8 cellular contexts compared by ENCODE assay signal in genomic region chr10:35058134-35058533, GRCh38. TPM values are rescaled to one million over a fixed set of nuclear protein-coding genes. Genes with fewer than 3 reads are reported as not detected.
DNase-seq lines count a peak whose midpoint lies in the region; ATAC-seq and TF ChIP-seq lines count a peak whose summit lies in the region.

No MANE protein-coding gene starts in this region.

- peaks cover 68% of the 10 kb centered on the region for H3K36me3 Mint-ChIP-seq in activated T-helper 2 cell treated with anti-CD3 and anti-CD28 coated beads, Interferon-gamma antibody, Interleukin-2, Interleukin-4, amounts not matched to agents 10 μg/mL and 5 μg/mL and 100 μg/mL, durations not matched to agents 14 hours and 24 hours and 36 hours (ENCODE audit: low read depth)

- no peaks in the 10 kb centered on the region for H3K27me3 ChIP-seq in A673 (replicated peaks; ENCODE audit: insufficient read depth, low read depth, low read length, poor library complexity)
- H3K27me3 ChIP-seq in HUES48 (ENCODE audit: control insufficient read depth, insufficient read depth, low read length) = no peaks in the 10 kb centered on the region

- intact Hi-C loops in A673 (cut with micrococcal nuclease; ENCODE audit: unreplicated experiment) = no loop called here
- intact Hi-C loops in activated T-helper 2 cell treated with anti-CD3 and anti-CD28 coated beads, Interferon-gamma antibody, Interleukin-2, Interleukin-4, amounts not matched to agents 10 μg/mL and 5 μg/mL and 100 μg/mL, durations not matched to agents 14 hours and 24 hours and 36 hours (cut with micrococcal nuclease) = no loop called here

- no peak for TF ChIP-seq CTCF in A673 (conservative IDR thresholded peaks at IDR 0.05; ENCODE audit: low read depth, low read length)
- TF ChIP-seq CTCF in epithelial cell of proximal tubule (conservative IDR thresholded peaks at IDR 0.05; ENCODE audit: low read depth, low read length) = no peak

- POLR2A ChIA-PET in A673 (lab: Charles Lee; ENCODE audit: low non-redundant PET) = no interaction called here

- H3K4me3 Mint-ChIP-seq in activated T-helper 2 cell treated with anti-CD3 and anti-CD28 coated beads, Interferon-gamma antibody, Interleukin-2, Interleukin-4, amounts not matched to agents 10 μg/mL and 5 μg/mL and 100 μg/mL, durations not matched to agents 14 hours and 24 hours and 36 hours (ENCODE audit: low read depth) = no peak overlapping the region

- ATAC-seq in GM19452 (IDR thresholded peaks at IDR 0.05; ENCODE audit: unreplicated experiment) = peak; percentile 88
- ATAC-seq in GM21723 (IDR thresholded peaks at IDR 0.05; ENCODE audit: unreplicated experiment) = no peak

- H3K36me3 ChIP-seq in A673 (ENCODE audit: insufficient read depth, low read length, poor library complexity, severe bottlenecking) (peaks cover 14% of the 10 kb centered on the region), HUES48 (ENCODE audit: control insufficient read depth, insufficient read depth, low read length) (peaks cover 56% of the 10 kb centered on the region)

- DNase-seq in A673 (ENCODE audit: low spot score) (peak; percentile 84), epithelial cell of proximal tubule (ENCODE audit: low read depth) (peak; percentile 85), DMS 273 treated with DMSO at 0.1 percent for 48 hours (lab: John Stamatoyannopoulos, UW) (no peak)
- DNase-seq in activated T-helper 2 cell treated with anti-CD3 and anti-CD28 coated beads, Interferon-gamma antibody, Interleukin-2, Interleukin-4, amounts not matched to agents 10 μg/mL and 5 μg/mL and 100 μg/mL, durations not matched to agents 14 hours and 24 hours and 36 hours (ENCODE audit: low spot score) = no peak
- DNase-seq in activated T-cell treated with anti-CD3 and anti-CD28 coated beads, Interleukin-2, amount 50 U/mL, for 1 hour = no peak

- H3K4me1 ChIP-seq in A673 (ENCODE audit: insufficient read depth, low read length, poor library complexity, severe bottlenecking) (peaks cover 17% of the 10 kb centered on the region), HUES48 (ENCODE audit: control insufficient read depth, insufficient read depth, low read length) (peaks cover 9% of the 10 kb centered on the region)

- no peaks in the 10 kb centered on the region for H3K9me3 ChIP-seq in A673 (ENCODE audit: low read depth, low read length, poor library complexity, severe bottlenecking)
- H3K9me3 ChIP-seq in HUES48 (ENCODE audit: control insufficient read depth, insufficient read depth, low read length) = no peaks in the 10 kb centered on the region

- H3K4me3 ChIP-seq in A673 (ENCODE audit: low read depth, low read length, poor library complexity, severe bottlenecking) (no peak overlapping the region), HUES48 (ENCODE audit: low read depth, low read length) (no peak overlapping the region; the same call in 1 of the 2 replicates), epithelial cell of proximal tubule (ENCODE audit: low read depth, low read length) (no peak overlapping the region)

- H3K27ac ChIP-seq in A673 (ENCODE audit: low read depth, low read length, poor library complexity, severe bottlenecking) (peak overlapping the region; percentile 7), HUES48 (ENCODE audit: low read depth, low read length) (peak overlapping the region; percentile 39)

- H3K9ac ChIP-seq in HUES48 (ENCODE audit: low read depth, low read length) = no peak overlapping the region

- no peaks in the 10 kb centered on the region for H3K9me3 Mint-ChIP-seq in activated T-helper 2 cell treated with anti-CD3 and anti-CD28 coated beads, Interferon-gamma antibody, Interleukin-2, Interleukin-4, amounts not matched to agents 10 μg/mL and 5 μg/mL and 100 μg/mL, durations not matched to agents 14 hours and 24 hours and 36 hours

- peaks cover 5% of the 10 kb centered on the region for H3K4me1 Mint-ChIP-seq in activated T-helper 2 cell treated with anti-CD3 and anti-CD28 coated beads, Interferon-gamma antibody, Interleukin-2, Interleukin-4, amounts not matched to agents 10 μg/mL and 5 μg/mL and 100 μg/mL, durations not matched to agents 14 hours and 24 hours and 36 hours (ENCODE audit: low read depth)

- H3K27me3 Mint-ChIP-seq in activated T-helper 2 cell treated with anti-CD3 and anti-CD28 coated beads, Interferon-gamma antibody, Interleukin-2, Interleukin-4, amounts not matched to agents 10 μg/mL and 5 μg/mL and 100 μg/mL, durations not matched to agents 14 hours and 24 hours and 36 hours (ENCODE audit: low read depth) = no peaks in the 10 kb centered on the region

- CTCF ChIA-PET in A673 (lab: Charles Lee) = no interaction called here

- no peak overlapping the region for H3K27ac Mint-ChIP-seq in activated T-helper 2 cell treated with anti-CD3 and anti-CD28 coated beads, Interferon-gamma antibody, Interleukin-2, Interleukin-4, amounts not matched to agents 10 μg/mL and 5 μg/mL and 100 μg/mL, durations not matched to agents 14 hours and 24 hours and 36 hours

- BruUV-seq in A673 (replicated peaks; lab: Mats Ljungman, UMichigan) = no TSS peak

RNA-seq across cellular contexts. Expression of gene CUL2, which starts 32.0 kb away (rescaled TPM):
- total RNA-seq in A673 (2021) (45.2 and 47.0 TPM in 2 replicates), epithelial cell of proximal tubule (23.7 and 24.8 TPM in 2 replicates)
- total RNA-seq in activated T-helper 2 cell treated with anti-CD3 and anti-CD28 coated beads, Interferon-gamma antibody, Interleukin-2, Interleukin-4, amounts not matched to agents 10 μg/mL and 5 μg/mL and 100 μg/mL, durations not matched to agents 14 hours and 24 hours and 36 hours = 43.0 and 49.0 TPM in 2 replicates

Comparison
In these comparisons a context has a peak if more than half of its experiments do, and no peak if none do; other contexts are left out.
1. DNase-seq: peak in A673 (single experiment) and epithelial cell of proximal tubule (single experiment); none in activated T-helper 2 cell treated with anti-CD3 and anti-CD28 coated beads, Interferon-gamma antibody, Interleukin-2, Interleukin-4, amounts not matched to agents 10 μg/mL and 5 μg/mL and 100 μg/mL, durations not matched to agents 14 hours and 24 hours and 36 hours (single experiment), DMS 273 treated with DMSO at 0.1 percent for 48 hours (single experiment) and activated T-cell treated with anti-CD3 and anti-CD28 coated beads, Interleukin-2, amount 50 U/mL, for 1 hour (single experiment).